12 cellular contexts compared by ENCODE assay signal in the genomic region with DNA sequence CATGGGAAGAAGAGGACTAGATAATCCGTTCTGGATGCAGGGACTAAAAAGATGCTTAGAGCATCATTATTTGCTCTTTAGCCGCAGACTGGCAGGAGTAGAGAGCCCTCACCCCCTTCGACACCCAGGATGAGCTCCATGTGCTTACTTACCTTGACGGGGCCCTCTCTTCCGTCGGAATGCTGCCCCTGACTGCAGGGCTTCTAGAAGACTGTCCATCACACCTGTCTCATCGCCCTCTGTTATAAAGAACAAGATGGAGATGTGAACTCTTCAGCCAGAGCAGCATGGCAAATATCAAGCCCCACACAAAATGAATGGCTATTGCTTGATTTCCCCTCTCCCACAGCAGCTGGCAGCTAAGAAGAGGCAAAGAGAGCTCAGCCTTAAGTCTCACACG. TPM values are rescaled to one million over a fixed set of nuclear protein-coding genes. Genes with fewer than 3 reads are reported as not detected.
DNase-seq lines count a peak whose midpoint lies in the region; ATAC-seq and TF ChIP-seq lines count a peak whose summit lies in the region.
"Had no signal": no experiment of that assay in that cellular context is flagged by ENCODE, and none has a peak within 500 bp of the region (broad histone marks: within the 10 kb centered on the region; RNA-seq: fewer than 3 reads in every experiment).

No MANE protein-coding gene starts in this region.

- H3K27ac ChIP-seq in heart right ventricle (peak overlapping the region in 8 of 10 donors; percentile 10 to 94 (median 78)), endodermal cell (ENCODE audit: low read depth, low read length) (no peak overlapping the region), neural cell (ENCODE audit: low read length) (peak overlapping the region; percentile 48), upper lobe of right lung (peak overlapping the region; percentile 56)
- H3K27ac ChIP-seq: A549, thyroid gland had no signal

- no peak overlapping the region for H2AFZ ChIP-seq in neural cell (ENCODE audit: low read depth, low read length)

- H3K9me3 Mint-ChIP-seq in endodermal cell, result no peaks in the 10 kb centered on the region

- H3K9me2 ChIP-seq in neural cell (ENCODE audit: insufficient read depth, low read length), result no peaks in the 10 kb centered on the region

- TF ChIP-seq CTCF in heart right ventricle (IDR thresholded peaks at IDR 0.05) (no peak), endodermal cell (conservative IDR thresholded peaks at IDR 0.05) (no peak), neural cell (IDR thresholded peaks at IDR 0.05; ENCODE audit: poor library complexity, severe bottlenecking) (no peak), upper lobe of right lung (IDR thresholded peaks at IDR 0.05) (no peak)

- H3K27ac Mint-ChIP-seq in endodermal cell, result peak overlapping the region; percentile 87
- H3K27ac Mint-ChIP-seq: activated CD4-positive, alpha-beta T cell treated with anti-CD3 and anti-CD28 coated beads for 36 hours had no signal

- H4K20me1 ChIP-seq in neural cell (ENCODE audit: insufficient read depth), result no peaks in the 10 kb centered on the region

- intact Hi-C loops in heart right ventricle (cut with DNase I), result loop anchor here (1.0 to 10.0 kb wide), 15 partner anchors 15 to 109 kb away; partner anchors contain the start of genes PCDHGA12 (in 4 of the 10), PCDHGB7 (in 4 of the 10), PCDHGC3 (in 3 of the 10) and PCDHGA11 (in 2 of the 10)
- intact Hi-C loops in Right ventricle myocardium inferior (cut with DNase I), result loop anchor here (2.0 kb wide), 4 partner anchors 33 to 107 kb away; partner anchors contain the start of genes PCDHGA12, PCDHGB7 and PCDHGC3
- intact Hi-C loops in upper lobe of right lung (cut with DNase I), result no loop called here

- ATAC-seq in heart right ventricle (no peak), Right ventricle myocardium inferior (no peak), upper lobe of right lung (no peak), GM21526 (IDR thresholded peaks at IDR 0.05; ENCODE audit: low FRiP score, unreplicated experiment) (no peak), GM18907 (IDR thresholded peaks at IDR 0.05; ENCODE audit: unreplicated experiment) (no peak)

- no peak overlapping the region for H3K4me3 ChIP-seq in heart right ventricle
- H3K4me3 ChIP-seq in endodermal cell (ENCODE audit: low read length), result no peak overlapping the region
- H3K4me3 ChIP-seq in neural cell (ENCODE audit: low read length), result peak overlapping the region; percentile 46
- no peak overlapping the region for H3K4me3 ChIP-seq in upper lobe of right lung
- H3K4me3 ChIP-seq: A549, thyroid gland had no signal

- H3K79me2 ChIP-seq in neural cell (replicated peaks; ENCODE audit: insufficient read depth, low read length), result no peaks in the 10 kb centered on the region

- peaks cover 18% of the 10 kb centered on the region for H3K4me1 Mint-ChIP-seq in endodermal cell

- H3K27me3 Mint-ChIP-seq in endodermal cell (ENCODE audit: insufficient read depth), result no peaks in the 10 kb centered on the region
- H3K27me3 Mint-ChIP-seq: activated CD4-positive, alpha-beta T cell treated with anti-CD3 and anti-CD28 coated beads for 36 hours had no signal

- peaks cover 12 to 87% (median 74%) of the 10 kb centered on the region in 9 donors for H3K4me1 ChIP-seq in heart right ventricle
- H3K4me1 ChIP-seq in endodermal cell (ENCODE audit: control insufficient read depth, insufficient read depth, low read length), result peaks cover 12% of the 10 kb centered on the region
- peaks cover 72% of the 10 kb centered on the region for H3K4me1 ChIP-seq in upper lobe of right lung

- DNase-seq in heart right ventricle (no peak), Right ventricle myocardium inferior (ENCODE audit: missing footprints) (no peak), endodermal cell (no peak), upper lobe of right lung (no peak)
- no peak for DNase-seq in activated CD4-positive, alpha-beta T cell treated with anti-CD3 and anti-CD28 coated beads for 4 hours
- DNase-seq: KG1 had no signal

- TF ChIP-seq EP300 in neural cell (conservative IDR thresholded peaks at IDR 0.05; ENCODE audit: poor library complexity, severe bottlenecking), result no peak

- H3K9ac ChIP-seq in endodermal cell (ENCODE audit: extremely low read depth, low read length, poor library complexity, severe bottlenecking) (no peak overlapping the region), neural cell (ENCODE audit: low read length) (no peak overlapping the region)

- H3K36me3 Mint-ChIP-seq in endodermal cell (ENCODE audit: low read depth), result peaks cover 67% of the 10 kb centered on the region

- H3K4me3 Mint-ChIP-seq in endodermal cell, result no peak overlapping the region
- H3K4me3 Mint-ChIP-seq: activated CD4-positive, alpha-beta T cell treated with anti-CD3 and anti-CD28 coated beads for 36 hours had no signal

- H3K4me2 ChIP-seq in neural cell (ENCODE audit: low read length), result peak overlapping the region; percentile 46
- H3K4me2 ChIP-seq: A549 had no signal

- H3K36me3 ChIP-seq in heart right ventricle, result peaks cover 0 to 82% (median 16%) of the 10 kb centered on the region in 9 donors
- H3K36me3 ChIP-seq in endodermal cell (ENCODE audit: control insufficient read depth, insufficient read depth, low read length), result peaks cover 86% of the 10 kb centered on the region
- peaks cover 16% of the 10 kb centered on the region for H3K36me3 ChIP-seq in neural cell (ENCODE audit: insufficient read depth, low read length)
- H3K36me3 ChIP-seq in upper lobe of right lung, result peaks cover 70% of the 10 kb centered on the region

- H3F3A ChIP-seq in neural cell (ENCODE audit: insufficient read depth, low read length, poor library complexity, severe bottlenecking), result no peaks in the 10 kb centered on the region

- H3K27me3 ChIP-seq in heart right ventricle (no peaks in the 10 kb centered on the region), endodermal cell (ENCODE audit: control insufficient read depth, insufficient read depth, low read length, poor library complexity, severe bottlenecking) (no peaks in the 10 kb centered on the region), neural cell (ENCODE audit: insufficient read depth, low read depth, low read length) (no peaks in the 10 kb centered on the region), upper lobe of right lung (no peaks in the 10 kb centered on the region)
- H3K27me3 ChIP-seq: thyroid gland had no signal

- WGBS in heart right ventricle, 2 donors, result 86 to 87% methylated on average over 8 of the region's 8 CpGs
- 90 to 91% methylated on average over 6 to 8 of the region's 8 CpGs for WGBS in endodermal cell (ENCODE audit: insufficient coverage in 1 of 2, insufficient read length in 1 of 2), 2 experiments

- no peaks in the 10 kb centered on the region for H3K9me3 ChIP-seq in heart right ventricle
- no peaks in the 10 kb centered on the region for H3K9me3 ChIP-seq in endodermal cell (ENCODE audit: control insufficient read depth, low read length)
- no peaks in the 10 kb centered on the region for H3K9me3 ChIP-seq in neural cell (ENCODE audit: low read length)
- no peaks in the 10 kb centered on the region for H3K9me3 ChIP-seq in upper lobe of right lung
- H3K9me3 ChIP-seq: A549, thyroid gland had no signal

- no peak for TF ChIP-seq RAD21 in neural cell (conservative IDR thresholded peaks at IDR 0.05)

TF ChIP-seq in neural cell, 6 proteins besides CTCF, POLR2A, EP300 and RAD21 (continues in another document):
- TF ChIP-seq SMC3 (conservative IDR thresholded peaks at IDR 0.05; ENCODE audit: poor library complexity) (no peak), MXI1 (conservative IDR thresholded peaks at IDR 0.05; ENCODE audit: poor library complexity, severe bottlenecking) (no peak), EZH2 (IDR thresholded peaks at IDR 0.05; ENCODE audit: borderline replicate concordance, insufficient read depth, low read length, poor library complexity, severe bottlenecking) (no peak), POLR2AphosphoS5 (IDR thresholded peaks at IDR 0.05) (no peak)

RNA-seq across cellular contexts. Expression of gene PCDHGC5, which starts 35.1 kb away (rescaled TPM):
- total RNA-seq in heart right ventricle (1 to 10 TPM; 2.2 to 4.9 (median 3.3) TPM), Right ventricle myocardium inferior (2.4 TPM), endodermal cell (1 to 10 TPM in 1 of 2 donors, under 1 TPM in 1; 0.71 to 1.8 TPM), upper lobe of right lung (1.4 TPM)
- polyA plus RNA-seq in heart right ventricle (10 to 100 TPM in 1 of 2 donors, under 1 TPM in 1; 0.38 to 10.2 TPM), neural cell (0.51 and 0.54 TPM in 2 replicates)
- polyA plus RNA-seq in endodermal cell (2013, experiment 1 of 2), result 1.7 TPM
- 1.9 TPM for polyA plus RNA-seq in endodermal cell (2013, experiment 2 of 2)
- 5.1 and 7.4 TPM in 2 replicates for polyA minus RNA-seq in neural cell
- total RNA-seq: activated CD4-positive, alpha-beta T cell treated with anti-CD3 and anti-CD28 coated beads for 36 hours had no signal
- polyA plus RNA-seq: A549 had no signal

RNA-seq across cellular contexts. Expression of gene PCDHGC4, which starts 39.2 kb away (rescaled TPM):
- 1 to 10 TPM; 1.7 to 4.3 (median 3.1) TPM for total RNA-seq in heart right ventricle
- 1 to 10 TPM in 1 of 2 donors, under 1 TPM in 1; 0.12 to 5.0 TPM for polyA plus RNA-seq in heart right ventricle
- 2.4 TPM for total RNA-seq in Right ventricle myocardium inferior
- total RNA-seq in endodermal cell, result 1 to 10 TPM; 2.6 to 3.0 TPM
- 22.9 TPM for polyA plus RNA-seq in endodermal cell (2013, experiment 1 of 2)
- 22.7 TPM for polyA plus RNA-seq in endodermal cell (2013, experiment 2 of 2)
- 4.3 and 6.4 TPM in 2 replicates for polyA plus RNA-seq in neural cell
- polyA minus RNA-seq in neural cell, result 25.3 and 28.7 TPM in 2 replicates
- total RNA-seq in upper lobe of right lung, result 1.8 TPM
- total RNA-seq: activated CD4-positive, alpha-beta T cell treated with anti-CD3 and anti-CD28 coated beads for 36 hours had no signal

RNA-seq across cellular contexts. Expression of gene PCDHGC3, which starts 48.2 kb away (rescaled TPM):
- total RNA-seq in heart right ventricle (10 to 100 TPM; 12.8 to 19.5 (median 15.9) TPM), Right ventricle myocardium inferior (22.5 TPM), endodermal cell (10 to 100 TPM; 13.9 to 27.6 TPM), upper lobe of right lung (109 TPM)
- polyA plus RNA-seq in heart right ventricle (10 to 100 TPM; 43.4 to 48.6 TPM), neural cell (2.1 and 2.8 TPM in 2 replicates)
- 56.9 TPM for polyA plus RNA-seq in endodermal cell (2013, experiment 1 of 2)
- polyA plus RNA-seq in endodermal cell (2013, experiment 2 of 2), result 55.8 TPM
- polyA minus RNA-seq in neural cell, result 11.0 and 11.6 TPM in 2 replicates
